1 cellular context compared by ENCODE assay signal in genomic region chr5:87268126-87268969, GRCh38.
TF ChIP-seq lines count a peak whose summit lies in the region.

No MANE protein-coding gene starts in this region.

TF ChIP-seq in HEK293, 187 proteins besides CTCF, POLR2A, EP300 and RAD21 (continued from another document and continues in another):
- TF ChIP-seq ATF2 (tag by site-specific recombination; IDR thresholded peaks at IDR 0.05; ENCODE audit: low read depth): no peak
- TF ChIP-seq ZNF518A (tag by site-specific recombination; conservative IDR thresholded peaks at IDR 0.05; ENCODE audit: low read depth): no peak
- TF ChIP-seq ZSCAN5A (tag by site-specific recombination; IDR thresholded peaks at IDR 0.05): no peak
- no peak for TF ChIP-seq ZNF514 (tag by site-specific recombination; IDR thresholded peaks at IDR 0.05)
- no peak for TF ChIP-seq ZSCAN23 (tag by site-specific recombination; IDR thresholded peaks at IDR 0.05)
- TF ChIP-seq HIC1 (tag by site-specific recombination; IDR thresholded peaks at IDR 0.05): no peak
- peak; percentile 68 for TF ChIP-seq GLIS2 (tag by site-specific recombination; IDR thresholded peaks at IDR 0.05)
- TF ChIP-seq ZNF112 (tag by site-specific recombination; IDR thresholded peaks at IDR 0.05): no peak
- TF ChIP-seq ZNF530 (tag by site-specific recombination; IDR thresholded peaks at IDR 0.05; ENCODE audit: low read depth): no peak
- no peak for TF ChIP-seq ZNF121 (tag by site-specific recombination; IDR thresholded peaks at IDR 0.05)
- TF ChIP-seq ZNF664 (tag by site-specific recombination; IDR thresholded peaks at IDR 0.05): no peak
- no peak for TF ChIP-seq ZBTB49 (tag by site-specific recombination; IDR thresholded peaks at IDR 0.05; ENCODE audit: low read depth)
- TF ChIP-seq OSR2 (tag by site-specific recombination; IDR thresholded peaks at IDR 0.05): no peak
- no peak for TF ChIP-seq ZNF138 (tag by site-specific recombination; IDR thresholded peaks at IDR 0.05; ENCODE audit: borderline replicate concordance)
- no peak for TF ChIP-seq ZNF155 (tag by site-specific recombination; IDR thresholded peaks at IDR 0.05)
- no peak for TF ChIP-seq WT1 (tag by site-specific recombination; IDR thresholded peaks at IDR 0.05)
- no peak for TF ChIP-seq ZBTB6 (tag by site-specific recombination; IDR thresholded peaks at IDR 0.05)
- no peak for TF ChIP-seq ZFP41 (tag by site-specific recombination; IDR thresholded peaks at IDR 0.05; ENCODE audit: borderline replicate concordance)
- TF ChIP-seq SETDB1 (IDR thresholded peaks at IDR 0.05; ENCODE audit: insufficient read length, low read length): no peak
- no peak for TF ChIP-seq ZNF837 (tag by site-specific recombination; IDR thresholded peaks at IDR 0.05)
- TF ChIP-seq TRIM28 (IDR thresholded peaks at IDR 0.05; ENCODE audit: borderline replicate concordance, low read length): no peak
- TF ChIP-seq ELK4 (IDR thresholded peaks at IDR 0.05; ENCODE audit: borderline replicate concordance, low read depth, low read length): no peak
- no peak for TF ChIP-seq ZNF350 (tag by site-specific recombination; IDR thresholded peaks at IDR 0.05)
- no peak for TF ChIP-seq ZNF449 (tag by site-specific recombination; IDR thresholded peaks at IDR 0.05)
- no peak for TF ChIP-seq ZNF843 (tag by site-specific recombination; IDR thresholded peaks at IDR 0.05)
- TF ChIP-seq ZBTB10 (tag by site-specific recombination; IDR thresholded peaks at IDR 0.05): no peak
- TF ChIP-seq ZNF398 (tag by site-specific recombination; IDR thresholded peaks at IDR 0.05): peak; percentile 71
- TF ChIP-seq ZNF433 (tag by site-specific recombination; IDR thresholded peaks at IDR 0.05; ENCODE audit: low read depth): no peak
- no peak for TF ChIP-seq ZBTB7A (tag by site-specific recombination; IDR thresholded peaks at IDR 0.05; ENCODE audit: low read depth)
- 0 out of 2 replicates have a peak, but pooled peaks have one; percentile 20 for TF ChIP-seq GLI4 (tag by site-specific recombination; IDR thresholded peaks at IDR 0.05)
- TF ChIP-seq ZNF23 (tag by site-specific recombination; IDR thresholded peaks at IDR 0.05; ENCODE audit: borderline replicate concordance): no peak
- peak; percentile 86 for TF ChIP-seq ZSCAN4 (tag by site-specific recombination; IDR thresholded peaks at IDR 0.05)
